22 cellular contexts compared by ENCODE assay signal in the genomic region with DNA sequence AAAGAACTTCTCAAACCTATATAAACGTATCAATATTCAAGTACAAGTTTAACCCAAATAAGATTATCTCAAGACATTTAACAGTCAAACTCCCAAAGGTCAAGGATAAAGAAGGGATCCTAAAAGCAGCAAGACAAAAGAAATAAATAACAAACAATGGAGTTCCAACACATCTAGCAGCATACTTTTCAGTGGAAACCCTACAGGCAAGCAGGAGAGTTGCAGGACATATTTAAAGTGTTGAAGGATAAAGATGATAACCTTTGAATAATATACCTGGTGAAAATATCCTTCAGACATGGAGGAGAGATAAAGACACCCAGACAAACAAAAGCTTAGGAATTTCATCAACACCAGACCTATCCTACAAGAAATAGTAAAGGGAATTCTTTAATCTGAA.
DNase-seq lines count a peak whose midpoint lies in the region; FAIRE-seq and TF ChIP-seq lines count a peak whose summit lies in the region.
"Had no signal": no experiment of that assay in that cellular context is flagged by ENCODE, and none has a peak within 500 bp of the region (broad histone marks: within the 10 kb centered on the region; RNA-seq: fewer than 3 reads in every experiment).

No MANE protein-coding gene starts in this region.

- no peak for TF ChIP-seq RAD21 in SK-N-SH (IDR thresholded peaks at IDR 0.05; ENCODE audit: low read length)

- no peak overlapping the region for H2BK5ac ChIP-seq in H9 (ENCODE audit: insufficient read length, low read length)

- no peak overlapping the region for H4K5ac ChIP-seq in H9 (ENCODE audit: insufficient read length, low read depth, low read length)

- no peak for FAIRE-seq in D721Med (lab: Jason Lieb, UNC)
- FAIRE-seq in RCC 7860 (lab: Jason Lieb, UNC): no peak

- no peaks in the 10 kb centered on the region for H3K9me2 ChIP-seq in SK-N-SH

- H2BK120ac ChIP-seq in H9 (ENCODE audit: low read depth, low read length, poor library complexity, severe bottlenecking): no peak overlapping the region

- no peak overlapping the region for H2AK5ac ChIP-seq in H9 (ENCODE audit: insufficient read length, low read length)

- H3K14ac ChIP-seq in H9 (ENCODE audit: insufficient read depth, low read length): no peak overlapping the region

- H3K9me3 ChIP-seq in AG04450 (ENCODE audit: control insufficient read depth, insufficient read depth, low read length) (no peaks in the 10 kb centered on the region), H9 (ENCODE audit: control insufficient read depth, low read depth, low read length) (no peaks in the 10 kb centered on the region), SK-N-SH (peaks cover 13% of the 10 kb centered on the region; the same call in 1 of the 2 replicates), MG63 (no peaks in the 10 kb centered on the region)
- H3K9me3 ChIP-seq: esophagus squamous epithelium, mucosa of descending colon had no signal

- H3K23ac ChIP-seq in H9 (ENCODE audit: insufficient read length, low read depth, low read length): no peak overlapping the region

- no peak for TF ChIP-seq EP300 in SK-N-SH (IDR thresholded peaks at IDR 0.05; ENCODE audit: borderline replicate concordance in 1 of 2, low read depth in 1 of 2, low read length in 1 of 2)

- no peaks in the 10 kb centered on the region for H3K79me1 ChIP-seq in H9 (ENCODE audit: insufficient read depth, low read depth, low read length, poor library complexity, severe bottlenecking)

- no peak overlapping the region for H3K18ac ChIP-seq in H9 (ENCODE audit: insufficient read length, low read depth, low read length)

- no peak overlapping the region for H4K91ac ChIP-seq in H9 (ENCODE audit: insufficient read length, low read depth, low read length)

- no peaks in the 10 kb centered on the region for H3K36me3 Mint-ChIP-seq in H9 (ENCODE audit: insufficient read depth in 1 of 3, low read depth in 3 of 3)
- H3K36me3 Mint-ChIP-seq: activated CD8-positive, alpha-beta memory T cell treated with anti-CD3 and anti-CD28 coated beads, Interleukin-2, amount 10 ng/mL, durations not matched to agents 7 days and 5 days; CD4-positive, alpha-beta memory T cell had no signal

- H4K20me1 ChIP-seq in H9 (ENCODE audit: control insufficient read depth, insufficient read depth, insufficient read length): no peaks in the 10 kb centered on the region
- no peaks in the 10 kb centered on the region for H4K20me1 ChIP-seq in SK-N-SH (ENCODE audit: insufficient read depth)

- peaks cover 7 to 12% of the 10 kb centered on the region in 2 experiments; a peak in 4 of 5 replicates for H3K9me3 Mint-ChIP-seq in H9
- H3K9me3 Mint-ChIP-seq: activated T-helper 2 cell treated with anti-CD3 and anti-CD28 coated beads, Interferon-gamma antibody, Interleukin-2, Interleukin-4, amounts not matched to agents 10 μg/mL and 5 μg/mL and 100 μg/mL, durations not matched to agents 14 hours and 24 hours and 36 hours had no signal

- H3K27me3 ChIP-seq in AG04450 (ENCODE audit: control insufficient read depth, insufficient read depth, low read length): no peaks in the 10 kb centered on the region
- no peaks in the 10 kb centered on the region for H3K27me3 ChIP-seq in H9 (ENCODE audit: insufficient read depth, low read length)
- no peaks in the 10 kb centered on the region for H3K27me3 ChIP-seq in SK-N-SH (ENCODE audit: insufficient read depth)
- H3K27me3 ChIP-seq in MG63: no peaks in the 10 kb centered on the region
- H3K27me3 ChIP-seq: cardiac muscle cell, esophagus squamous epithelium, left lung had no signal

- H3K4me3 Mint-ChIP-seq in H9: no peak overlapping the region
- H3K4me3 Mint-ChIP-seq: activated CD8-positive, alpha-beta memory T cell treated with anti-CD3 and anti-CD28 coated beads, Interleukin-2, amount 10 ng/mL, durations not matched to agents 7 days and 5 days; activated naive CD8-positive, alpha-beta T cell treated with anti-CD3 and anti-CD28 coated beads, Interleukin-2, amount 50 U/mL, for 24 hours; CD4-positive, alpha-beta memory T cell had no signal

- H3K27ac Mint-ChIP-seq in H9: no peak overlapping the region
- H3K27ac Mint-ChIP-seq: activated CD8-positive, alpha-beta memory T cell treated with anti-CD3 and anti-CD28 coated beads, Interleukin-2, amount 10 ng/mL, durations not matched to agents 7 days and 5 days; activated naive CD8-positive, alpha-beta T cell treated with anti-CD3 and anti-CD28 coated beads, Interleukin-2, amount 50 U/mL, for 24 hours; activated T-helper 2 cell treated with anti-CD3 and anti-CD28 coated beads, Interferon-gamma antibody, Interleukin-2, Interleukin-4, amounts not matched to agents 10 μg/mL and 5 μg/mL and 100 μg/mL, durations not matched to agents 14 hours and 24 hours and 36 hours; CD4-positive, alpha-beta memory T cell had no signal

- no peak overlapping the region for H3K56ac ChIP-seq in H9 (ENCODE audit: insufficient read length, low read depth, low read length)

- POLR2A ChIA-PET in AG04450 (lab: Yijun Ruan, JAX) (no interaction called here), SK-N-SH (lab: Yijun Ruan, JAX) (no interaction called here)

- H3K4me1 ChIP-seq in H9 (ENCODE audit: insufficient read depth, low read length) (no peaks in the 10 kb centered on the region), SK-N-SH (ENCODE audit: control insufficient read depth in 1 of 2, insufficient read depth in 2 of 2, low read depth in 1 of 2, low read length in 1 of 2) (peaks cover 0 to under 1% of the 10 kb centered on the region in 2 experiments; a peak in 1 of 4 replicates)
- H3K4me1 ChIP-seq: left lung, spleen had no signal

- no peaks in the 10 kb centered on the region for H3K79me2 ChIP-seq in H9 (ENCODE audit: insufficient read depth, low read length)
- H3K79me2 ChIP-seq in SK-N-SH (ENCODE audit: insufficient read depth): no peaks in the 10 kb centered on the region

- TF ChIP-seq CTCF in AG04450 (IDR thresholded peaks at IDR 0.05; ENCODE audit: low read depth, low read length) (peak; percentile 16; the same call in 1 of the 2 replicates), H9 (conservative IDR thresholded peaks at IDR 0.05) (peak; percentile 60), SK-N-SH (IDR thresholded peaks at IDR 0.05) (peak; percentile 47), fibroblast of mammary gland (conservative IDR thresholded peaks at IDR 0.05; ENCODE audit: control insufficient read depth, insufficient read depth, low read depth, low read length) (peak; percentile 29), D721Med (IDR thresholded peaks at IDR 0.05; ENCODE audit: insufficient read depth, missing control alignments) (no peak)

- H3K4me3 ChIP-seq in AG04450 (ENCODE audit: low read depth, low read length) (no peak overlapping the region), SK-N-SH (ENCODE audit: low read depth in 2 of 2, low read length in 1 of 2) (no peak overlapping the region), fibroblast of mammary gland (ENCODE audit: control insufficient read depth, low read depth, low read length) (no peak overlapping the region), MG63 (no peak overlapping the region)
- H3K4me3 ChIP-seq: A549, cardiac muscle cell, esophagus squamous epithelium, left lung, mucosa of descending colon, spleen had no signal

- H3K4me1 Mint-ChIP-seq in H9: peaks cover 0 to 6% of the 10 kb centered on the region in 2 experiments; a peak in 2 of 4 replicates
- H3K4me1 Mint-ChIP-seq: activated CD8-positive, alpha-beta memory T cell treated with anti-CD3 and anti-CD28 coated beads, Interleukin-2, amount 10 ng/mL, durations not matched to agents 7 days and 5 days; activated naive CD8-positive, alpha-beta T cell treated with anti-CD3 and anti-CD28 coated beads, Interleukin-2, amount 50 U/mL, for 24 hours; CD4-positive, alpha-beta memory T cell had no signal

- no peaks in the 10 kb centered on the region for H3K36me3 ChIP-seq in SK-N-SH (replicated peaks in 1 of 2; ENCODE audit: control insufficient read depth in 1 of 2, insufficient read depth in 2 of 2, low read length in 1 of 2)
- H3K36me3 ChIP-seq in MG63: no peaks in the 10 kb centered on the region
- H3K36me3 ChIP-seq: cardiac muscle cell, esophagus squamous epithelium, left lung, spleen had no signal

- no peak overlapping the region for H2BK20ac ChIP-seq in H9 (ENCODE audit: low read depth, low read length, poor library complexity, severe bottlenecking)

- no peak overlapping the region for H4K8ac ChIP-seq in H9 (replicated peaks; ENCODE audit: insufficient read length, low read depth, low read length)

- no peak for DNase-seq in AG04450 (ENCODE audit: low read depth, low spot score)
- DNase-seq in H9: no peak
- no peak for DNase-seq in SK-N-SH
- no peak for DNase-seq in fibroblast of mammary gland (ENCODE audit: low read depth)
- DNase-seq in D721Med (ENCODE audit: insufficient read length, low spot score): no peak
- no peak for DNase-seq in HK-2 (ENCODE audit: unreplicated experiment)
- DNase-seq in MG63: no peak
- DNase-seq in RCC 7860 (ENCODE audit: low spot score): no peak
- DNase-seq: activated CD8-positive, alpha-beta memory T cell treated with anti-CD3 and anti-CD28 coated beads, Interleukin-2, amount 10 ng/mL, durations not matched to agents 7 days and 5 days; activated naive CD8-positive, alpha-beta T cell treated with anti-CD3 and anti-CD28 coated beads, Interleukin-2, amount 50 U/mL, for 24 hours; CD4-positive, alpha-beta memory T cell; esophagus squamous epithelium; head of caudate nucleus; left lung; mucosa of descending colon; NCI-H187; NCI-H226; RPMI8226; spleen had no signal

- H3F3A ChIP-seq in SK-N-SH (replicated peaks; ENCODE audit: insufficient read depth): no peaks in the 10 kb centered on the region

- no peak overlapping the region for H3K4ac ChIP-seq in H9 (ENCODE audit: low read depth, low read length)

- no CpG with 5 or more reads among the region's 1 CpG for WGBS in H9 (ENCODE audit: extremely low coverage, insufficient read length, low lambda C conversion rate)
- WGBS in SK-N-SH (ENCODE audit: low lambda C conversion rate): 36% methylated on average over 1 of the region's 1 CpG

- no peaks in the 10 kb centered on the region for H3K27me3 Mint-ChIP-seq in H9 (ENCODE audit: low read depth)

- no peak overlapping the region for H2AFZ ChIP-seq in H9 (ENCODE audit: low read length)
- no peak overlapping the region for H2AFZ ChIP-seq in SK-N-SH (ENCODE audit: low read depth)

- H3T11ph ChIP-seq in H9 (ENCODE audit: low read length): no peak overlapping the region

- H3K9ac ChIP-seq in H9 (ENCODE audit: extremely low read depth, insufficient read length, low read length) (no peak overlapping the region), SK-N-SH (no peak overlapping the region)

- H3K27ac ChIP-seq in AG04450 (ENCODE audit: low read depth, low read length) (no peak overlapping the region), H9 (ENCODE audit: insufficient read length, low read depth, low read length) (no peak overlapping the region), SK-N-SH (ENCODE audit: low read depth in 2 of 2, low read length in 1 of 2) (no peak overlapping the region)
- H3K27ac ChIP-seq: A549, cardiac muscle cell, esophagus squamous epithelium, left lung, spleen had no signal

- H2BK12ac ChIP-seq in H9 (ENCODE audit: insufficient read length, low read depth, low read length): no peak overlapping the region

- no peak overlapping the region for H3K4me2 ChIP-seq in H9 (ENCODE audit: insufficient read depth, insufficient read length, low read length)
- no peak overlapping the region for H3K4me2 ChIP-seq in SK-N-SH
- H3K4me2 ChIP-seq: A549 had no signal

- no peaks in the 10 kb centered on the region for H3K23me2 ChIP-seq in H9 (ENCODE audit: insufficient read length, low read depth, low read length, poor library complexity, severe bottlenecking)

- CTCF ChIA-PET in AG04450 (lab: Charles Lee) (no interaction called here), SK-N-SH (lab: Yijun Ruan, JAX) (interaction anchor here (0.6 to 1.2 kb wide), 2 partner anchors 13 to 14 kb away, joined by 3 read pairs; no protein-coding TSS in a partner anchor)

- no peak overlapping the region for H2BK15ac ChIP-seq in H9 (ENCODE audit: low read depth, low read length)
